In genomic region chr16:10937068-10937859, GRCh38 we compare ENCODE assay signal across 7 cellular contexts. TPM values are rescaled to one million over a fixed set of nuclear protein-coding genes. Genes with fewer than 3 reads are reported as not detected.
DNase-seq lines count a peak whose midpoint lies in the region; ATAC-seq and TF ChIP-seq lines count a peak whose summit lies in the region.

No MANE protein-coding gene starts in this region.

- H3K4me1 Mint-ChIP-seq in activated naive CD8-positive, alpha-beta T cell (ENCODE audit: low read depth), result peaks cover 73% of the 10 kb centered on the region
- peaks cover 84% of the 10 kb centered on the region for H3K4me1 Mint-ChIP-seq in stimulated activated effector memory CD8-positive, alpha-beta T cell treated with anti-CD3 and anti-CD28 coated beads, Interleukin-12 subunit alpha, Interleukin-12 subunit beta, amount 100 ng/mL, for 72 hours
- peaks cover 23% of the 10 kb centered on the region for H3K4me1 Mint-ChIP-seq in WTC11

- H3K27me3 ChIP-seq in Karpas-422 (ENCODE audit: low read length), result no peaks in the 10 kb centered on the region
- H3K27me3 ChIP-seq in left lung, result no peaks in the 10 kb centered on the region

- H3K27ac ChIP-seq in Karpas-422 (ENCODE audit: low read length), result peak overlapping the region; percentile 91
- peak overlapping the region; percentile 21 to 75 for H3K27ac ChIP-seq in left lung

- peak overlapping the region; percentile 96 for H3K9ac ChIP-seq in Karpas-422 (ENCODE audit: low read length)

- peak overlapping the region; percentile 98; the same call in 1 of the 2 replicates for H3K4me3 ChIP-seq in Karpas-422 (ENCODE audit: low read length)
- H3K4me3 ChIP-seq in left lung, result peak overlapping the region in 1 of 2 donors; percentile 20

- H3K27me3 Mint-ChIP-seq in activated naive CD8-positive, alpha-beta T cell, result no peaks in the 10 kb centered on the region
- no peaks in the 10 kb centered on the region for H3K27me3 Mint-ChIP-seq in WTC11 (ENCODE audit: low read depth)

- H3K79me2 ChIP-seq in Karpas-422 (ENCODE audit: low read length), result peaks cover 86% of the 10 kb centered on the region

- H2AFZ ChIP-seq in Karpas-422 (ENCODE audit: low read length), result no peak overlapping the region

- POLR2A ChIA-PET in WTC11 (lab: Charles Lee), result no interaction called here

- peak overlapping the region; percentile 95 for H3K4me3 Mint-ChIP-seq in activated naive CD8-positive, alpha-beta T cell
- H3K4me3 Mint-ChIP-seq in stimulated activated effector memory CD8-positive, alpha-beta T cell treated with anti-CD3 and anti-CD28 coated beads, Interleukin-12 subunit alpha, Interleukin-12 subunit beta, amount 100 ng/mL, for 72 hours, result peak overlapping the region; percentile 79
- no peak overlapping the region for H3K4me3 Mint-ChIP-seq in WTC11

- H4K20me1 ChIP-seq in Karpas-422 (ENCODE audit: insufficient read depth, low read depth, low read length), result peaks cover 30% of the 10 kb centered on the region

- DNase-seq in Karpas-422, result no peak
- peak in 1 of 2 donors; percentile 32 for DNase-seq in left lung
- no peak for DNase-seq in stimulated activated effector memory CD8-positive, alpha-beta T cell treated with anti-CD3 and anti-CD28 coated beads, Interleukin-12 subunit alpha, Interleukin-12 subunit beta, amount 100 ng/mL, for 72 hours (ENCODE audit: low spot score in 2 of 2)
- DNase-seq in WTC11 (ENCODE audit: low spot score), result no peak
- DNase-seq in dedifferentiated amniotic fluid mesenchymal stem cell (ENCODE audit: extremely low spot score), result no peak
- no peak for DNase-seq in DMS153 treated with DMSO at 0.1 percent for 48 hours (lab: John Stamatoyannopoulos, UW; ENCODE audit: unreplicated experiment)

- H3K36me3 Mint-ChIP-seq in activated naive CD8-positive, alpha-beta T cell, result peaks cover 12% of the 10 kb centered on the region
- H3K36me3 Mint-ChIP-seq in stimulated activated effector memory CD8-positive, alpha-beta T cell treated with anti-CD3 and anti-CD28 coated beads, Interleukin-12 subunit alpha, Interleukin-12 subunit beta, amount 100 ng/mL, for 72 hours, result peaks cover 64% of the 10 kb centered on the region
- H3K36me3 Mint-ChIP-seq in WTC11, result peaks cover 16% of the 10 kb centered on the region; the same call in 1 of the 2 replicates

- peak overlapping the region; percentile 100 for H3K4me2 ChIP-seq in Karpas-422 (ENCODE audit: low read depth, low read length, poor library complexity, severe bottlenecking)

- no peaks in the 10 kb centered on the region for H3K9me3 ChIP-seq in Karpas-422 (ENCODE audit: low read length)
- H3K9me3 ChIP-seq in left lung, result no peaks in the 10 kb centered on the region

- peaks cover 12% of the 10 kb centered on the region; the same call in 1 of the 2 replicates for H3K36me3 ChIP-seq in Karpas-422 (ENCODE audit: insufficient read depth, low read length)
- H3K36me3 ChIP-seq in left lung, result peaks cover 0 to 10% of the 10 kb centered on the region in 2 donors

- H3K27ac Mint-ChIP-seq in activated naive CD8-positive, alpha-beta T cell, result no peak overlapping the region
- H3K27ac Mint-ChIP-seq in stimulated activated effector memory CD8-positive, alpha-beta T cell treated with anti-CD3 and anti-CD28 coated beads, Interleukin-12 subunit alpha, Interleukin-12 subunit beta, amount 100 ng/mL, for 72 hours, result peak overlapping the region; percentile 80
- no peak overlapping the region for H3K27ac Mint-ChIP-seq in WTC11

- ATAC-seq in left lung (peak; percentile 2), WTC11 (no peak)
- ATAC-seq in stimulated activated effector memory CD8-positive, alpha-beta T cell treated with anti-CD3 and anti-CD28 coated beads, Interleukin-12 subunit alpha, Interleukin-12 subunit beta, amount 100 ng/mL, for 72 hours, result no peak

- CTCF ChIA-PET in WTC11 (lab: Charles Lee), result interaction anchor here (1.1 to 2.5 kb wide), 3 partner anchors 12 to 19 kb away, joined by 3 to 18 read pairs (median 7); no protein-coding TSS in a partner anchor

- TF ChIP-seq CTCF in left lung (IDR thresholded peaks at IDR 0.05) (no peak), WTC11 (IDR thresholded peaks at IDR 0.05) (no peak)

- H3K4me1 ChIP-seq in Karpas-422 (ENCODE audit: low read length) (peaks cover 43% of the 10 kb centered on the region), left lung (peaks cover 40 to 89% of the 10 kb centered on the region in 2 donors)

- intact Hi-C loops in left lung (cut with DNase I), result no loop called here

- H3K9me2 ChIP-seq in Karpas-422 (replicated peaks; ENCODE audit: insufficient read depth, low read length), result no peaks in the 10 kb centered on the region

- H3K9me3 Mint-ChIP-seq in activated naive CD8-positive, alpha-beta T cell (ENCODE audit: low read depth), result no peaks in the 10 kb centered on the region
- no peaks in the 10 kb centered on the region for H3K9me3 Mint-ChIP-seq in stimulated activated effector memory CD8-positive, alpha-beta T cell treated with anti-CD3 and anti-CD28 coated beads, Interleukin-12 subunit alpha, Interleukin-12 subunit beta, amount 100 ng/mL, for 72 hours
- no peaks in the 10 kb centered on the region for H3K9me3 Mint-ChIP-seq in WTC11

TF ChIP-seq in WTC11, 78 proteins besides CTCF, POLR2A, EP300 and RAD21:
- no peak for TF ChIP-seq MLX (CRISPR knock-in tag; IDR thresholded peaks at IDR 0.05)
- no peak for TF ChIP-seq NR3C1 (CRISPR knock-in tag; conservative IDR thresholded peaks at IDR 0.05; ENCODE audit: low read depth)
- TF ChIP-seq USF1 (CRISPR knock-in tag; IDR thresholded peaks at IDR 0.05), result no peak
- no peak for TF ChIP-seq NFATC4 (CRISPR knock-in tag; IDR thresholded peaks at IDR 0.05)
- TF ChIP-seq GRHL2 (CRISPR knock-in tag; IDR thresholded peaks at IDR 0.05; ENCODE audit: insufficient replicate concordance, severe bottlenecking), result no peak
- no peak for TF ChIP-seq ZNF121 (CRISPR knock-in tag; IDR thresholded peaks at IDR 0.05)
- no peak for TF ChIP-seq CREM (CRISPR knock-in tag; IDR thresholded peaks at IDR 0.05)

RNA-seq across cellular contexts. Expression of gene DEXI, which starts 5.0 kb away (rescaled TPM):
- total RNA-seq in Karpas-422 (2014; rRNA removed; shearing (Covaris generic); ENCODE audit: low replicate concordance), result 40.7 and 59.7 TPM in 2 replicates
- total RNA-seq in left lung (10 to 100 TPM; 30.2 to 35.8 TPM), WTC11 (2021) (33.7 to 42.1 TPM (median 37.7 TPM) in 3 replicates)

RNA-seq across cellular contexts. Expression of gene CLEC16A, which starts 7.1 kb away (rescaled TPM):
- total RNA-seq in Karpas-422 (2014; rRNA removed; shearing (Covaris generic); ENCODE audit: low replicate concordance), result 14.4 and 17.4 TPM in 2 replicates
- total RNA-seq in left lung (10 to 100 TPM; 35.6 to 38.6 TPM), WTC11 (2021) (14.4 to 16.0 TPM (median 15.4 TPM) in 3 replicates)
